In the genomic region with DNA sequence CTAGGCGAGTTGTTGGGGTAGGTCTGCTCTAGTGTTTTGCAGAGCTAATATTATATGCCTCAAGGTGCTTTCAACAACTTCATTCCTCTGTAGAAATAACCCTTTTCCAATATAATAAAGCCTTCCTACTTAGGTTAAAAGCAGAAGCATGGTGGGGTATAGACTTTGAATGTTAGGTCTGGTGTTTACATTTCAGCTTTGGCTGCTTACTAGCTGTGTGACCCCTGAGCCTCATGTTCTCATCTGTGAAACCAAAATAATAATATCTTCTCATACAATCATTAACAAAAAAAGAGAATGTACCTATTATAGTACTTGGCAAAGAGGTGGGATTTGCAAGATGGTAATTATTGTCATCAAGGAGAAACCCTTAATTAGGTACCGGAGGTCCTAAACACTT, we compare ENCODE assay signal across 40 cellular contexts.
"Had no signal": no experiment of that assay in that cellular context is flagged by ENCODE, and none has a peak within 500 bp of the region (broad histone marks: within the 10 kb centered on the region; RNA-seq: fewer than 3 reads in every experiment).

No MANE protein-coding gene starts in this region.

- ATAC-seq: activated naive CD4-positive, alpha-beta T cell treated with anti-CD3 and anti-CD28 coated beads, Interleukin-2, amount 50 U/mL, for 72 hours; activated naive CD8-positive, alpha-beta T cell treated with anti-CD3 and anti-CD28 coated beads, Interleukin-2, amount 50 U/mL, for 24 hours; activated T-cell treated with anti-CD3 and anti-CD28 coated beads, Interleukin-2, amount 50 U/mL, for 4 hours; activated T-cell treated with anti-CD3 and anti-CD28 coated beads, Interleukin-2, amount 50 U/mL, for 72 hours; activated T-helper 17 cell treated with anti-CD3 and anti-CD28 coated beads, Interleukin-2, amount 50 U/mL, for 72 hours; body of pancreas had no signal

- H3K36me3 ChIP-seq: adrenal gland, brain microvascular endothelial cell had no signal

- H3K9me3 Mint-ChIP-seq: activated naive CD4-positive, alpha-beta T cell treated with anti-CD3 and anti-CD28 coated beads for 36 hours; activated naive CD4-positive, alpha-beta T cell treated with anti-CD3 and anti-CD28 coated beads, Interleukin-2, amount 10 ng/mL, durations not matched to agents 7 days and 5 days; activated naive CD4-positive, alpha-beta T cell treated with anti-CD3 and anti-CD28 coated beads, Interleukin-2, amount 50 U/mL, for 24 hours; activated naive CD4-positive, alpha-beta T cell treated with anti-CD3 and anti-CD28 coated beads, Interleukin-2, amount 50 U/mL, for 72 hours; activated naive CD8-positive, alpha-beta T cell treated with anti-CD3 and anti-CD28 coated beads for 36 hours; activated naive CD8-positive, alpha-beta T cell treated with anti-CD3 and anti-CD28 coated beads, Interleukin-2, amount 10 ng/mL, durations not matched to agents 7 days and 5 days; activated naive CD8-positive, alpha-beta T cell treated with anti-CD3 and anti-CD28 coated beads, Interleukin-2, amount 50 U/mL, for 24 hours; activated T-cell treated with anti-CD3 and anti-CD28 coated beads, Interleukin-2, amount 50 U/mL, for 24 hours; activated T-cell treated with anti-CD3 and anti-CD28 coated beads, Interleukin-2, amount 50 U/mL, for 4 hours; activated T-cell treated with anti-CD3 and anti-CD28 coated beads, Interleukin-2, amount 50 U/mL, for 72 hours; activated T-helper 1 cell treated with anti-CD3 and anti-CD28 coated beads, Interleukin-12 subunit alpha, Interleukin-12 subunit beta, Interleukin-2, Interleukin-4 antibody, amounts not matched to agents 30 ng/mL and 10 ng/mL and 1 ng/mL, durations not matched to agents 14 hours and 24 hours and 36 hours; activated T-helper 17 cell treated with anti-CD3 and anti-CD28 coated beads, Interleukin-2, amount 50 U/mL, for 72 hours; activated T-helper 2 cell treated with anti-CD3 and anti-CD28 coated beads, Interferon-gamma antibody, Interleukin-2, Interleukin-4, amounts not matched to agents 10 μg/mL and 5 μg/mL and 100 μg/mL, durations not matched to agents 14 hours and 24 hours and 36 hours; brain; central memory CD8-positive, alpha-beta T cell had no signal

- H3K4me3 Mint-ChIP-seq: activated naive CD4-positive, alpha-beta T cell treated with anti-CD3 and anti-CD28 coated beads for 36 hours; activated naive CD4-positive, alpha-beta T cell treated with anti-CD3 and anti-CD28 coated beads, Interleukin-2, amount 10 ng/mL, durations not matched to agents 7 days and 5 days; activated naive CD4-positive, alpha-beta T cell treated with anti-CD3 and anti-CD28 coated beads, Interleukin-2, amount 50 U/mL, for 24 hours; activated naive CD8-positive, alpha-beta T cell; activated naive CD8-positive, alpha-beta T cell treated with anti-CD3 and anti-CD28 coated beads for 36 hours; activated naive CD8-positive, alpha-beta T cell treated with anti-CD3 and anti-CD28 coated beads, Interleukin-2, amount 10 ng/mL, durations not matched to agents 7 days and 5 days; activated naive CD8-positive, alpha-beta T cell treated with anti-CD3 and anti-CD28 coated beads, Interleukin-2, amount 50 U/mL, for 24 hours; activated T-cell treated with anti-CD3 and anti-CD28 coated beads, Interleukin-2, amount 50 U/mL, for 24 hours; activated T-cell treated with anti-CD3 and anti-CD28 coated beads, Interleukin-2, amount 50 U/mL, for 4 hours; activated T-helper 1 cell treated with anti-CD3 and anti-CD28 coated beads, Interleukin-12 subunit alpha, Interleukin-12 subunit beta, Interleukin-2, Interleukin-4 antibody, amounts not matched to agents 30 ng/mL and 10 ng/mL and 1 ng/mL, durations not matched to agents 14 hours and 24 hours and 36 hours; brain; central memory CD8-positive, alpha-beta T cell had no signal

- DNase-seq: activated effector memory CD4-positive, alpha-beta T cell treated with anti-CD3 and anti-CD28 coated beads, Interleukin-2, amount 50 U/mL, for 16 hours; activated effector memory CD4-positive, alpha-beta T cell treated with Interleukin-2 at 50 U/mL for 16 hours; activated gamma-delta T cell; activated gamma-delta T cell treated with Interleukin-2 at 50 U/mL for 16 hours; activated naive CD4-positive, alpha-beta T cell; activated naive CD4-positive, alpha-beta T cell treated with anti-CD3 and anti-CD28 coated beads for 36 hours; activated naive CD4-positive, alpha-beta T cell treated with anti-CD3 and anti-CD28 coated beads, Interleukin-2, amount 10 ng/mL, durations not matched to agents 7 days and 5 days; activated naive CD4-positive, alpha-beta T cell treated with anti-CD3 and anti-CD28 coated beads, Interleukin-2, amount 50 U/mL, for 16 hours; activated naive CD4-positive, alpha-beta T cell treated with Interleukin-2 at 50 U/mL for 16 hours; activated naive CD8-positive, alpha-beta T cell treated with anti-CD3 and anti-CD28 coated beads for 36 hours; activated naive CD8-positive, alpha-beta T cell treated with anti-CD3 and anti-CD28 coated beads, Interleukin-2, amount 10 ng/mL, durations not matched to agents 7 days and 5 days; activated naive CD8-positive, alpha-beta T cell treated with anti-CD3 and anti-CD28 coated beads, Interleukin-2, amount 50 U/mL, for 24 hours; activated T-cell treated with anti-CD3 and anti-CD28 coated beads, Interleukin-2, amount 50 U/mL, for 1 hour; activated T-cell treated with anti-CD3 and anti-CD28 coated beads, Interleukin-2, amount 50 U/mL, for 24 hours; activated T-cell treated with anti-CD3 and anti-CD28 coated beads, Interleukin-2, amount 50 U/mL, for 4 hours; activated T-cell treated with anti-CD3 and anti-CD28 coated beads, Interleukin-2, amount 50 U/mL, for 48 hours; activated T-cell treated with anti-CD3 and anti-CD28 coated beads, Interleukin-2, amount 50 U/mL, for 72 hours; adrenal gland; amniotic stem cell; amygdala; anterior cingulate cortex; aorta; body of pancreas; brain microvascular endothelial cell; caudate nucleus; central memory CD4-positive, alpha-beta T cell; cerebellar nuclear complex had no signal

- H3K9me3 ChIP-seq: adrenal gland, ascending aorta, body of pancreas, breast epithelium had no signal

- H3K4me3 ChIP-seq: adrenal gland, ascending aorta, body of pancreas, breast epithelium, cardiac muscle cell had no signal

- FAIRE-seq: astrocyte, bronchial epithelial cell had no signal

- H3K4me1 ChIP-seq: adrenal gland, ascending aorta, body of pancreas, breast epithelium had no signal

- H3K27me3 ChIP-seq: adrenal gland, ascending aorta, body of pancreas, brain microvascular endothelial cell, breast epithelium, cardiac muscle cell had no signal

- H3K27ac ChIP-seq: adrenal gland, ascending aorta, body of pancreas, brain microvascular endothelial cell, breast epithelium, cardiac muscle cell had no signal

- H3K27ac Mint-ChIP-seq: activated naive CD4-positive, alpha-beta T cell treated with anti-CD3 and anti-CD28 coated beads for 36 hours; activated naive CD4-positive, alpha-beta T cell treated with anti-CD3 and anti-CD28 coated beads, Interleukin-2, amount 10 ng/mL, durations not matched to agents 7 days and 5 days; activated naive CD4-positive, alpha-beta T cell treated with anti-CD3 and anti-CD28 coated beads, Interleukin-2, amount 50 U/mL, for 24 hours; activated naive CD4-positive, alpha-beta T cell treated with anti-CD3 and anti-CD28 coated beads, Interleukin-2, amount 50 U/mL, for 72 hours; activated naive CD8-positive, alpha-beta T cell treated with anti-CD3 and anti-CD28 coated beads for 36 hours; activated naive CD8-positive, alpha-beta T cell treated with anti-CD3 and anti-CD28 coated beads, Interleukin-2, amount 10 ng/mL, durations not matched to agents 7 days and 5 days; activated naive CD8-positive, alpha-beta T cell treated with anti-CD3 and anti-CD28 coated beads, Interleukin-2, amount 50 U/mL, for 24 hours; activated T-cell treated with anti-CD3 and anti-CD28 coated beads, Interleukin-2, amount 50 U/mL, for 24 hours; activated T-cell treated with anti-CD3 and anti-CD28 coated beads, Interleukin-2, amount 50 U/mL, for 72 hours; activated T-helper 1 cell treated with anti-CD3 and anti-CD28 coated beads, Interleukin-12 subunit alpha, Interleukin-12 subunit beta, Interleukin-2, Interleukin-4 antibody, amounts not matched to agents 30 ng/mL and 10 ng/mL and 1 ng/mL, durations not matched to agents 14 hours and 24 hours and 36 hours; activated T-helper 2 cell treated with anti-CD3 and anti-CD28 coated beads, Interferon-gamma antibody, Interleukin-2, Interleukin-4, amounts not matched to agents 10 μg/mL and 5 μg/mL and 100 μg/mL, durations not matched to agents 14 hours and 24 hours and 36 hours; brain had no signal

- H3K27me3 Mint-ChIP-seq: activated naive CD4-positive, alpha-beta T cell treated with anti-CD3 and anti-CD28 coated beads, Interleukin-2, amount 10 ng/mL, durations not matched to agents 7 days and 5 days; activated naive CD4-positive, alpha-beta T cell treated with anti-CD3 and anti-CD28 coated beads, Interleukin-2, amount 50 U/mL, for 24 hours; activated naive CD8-positive, alpha-beta T cell; activated naive CD8-positive, alpha-beta T cell treated with anti-CD3 and anti-CD28 coated beads for 36 hours; activated naive CD8-positive, alpha-beta T cell treated with anti-CD3 and anti-CD28 coated beads, Interleukin-2, amount 10 ng/mL, durations not matched to agents 7 days and 5 days; activated T-helper 17 cell treated with anti-CD3 and anti-CD28 coated beads, Interleukin-2, amount 50 U/mL, for 72 hours; brain; central memory CD8-positive, alpha-beta T cell had no signal
